Comparison of ENCODE assay signal across 35 cellular contexts in the genomic region with DNA sequence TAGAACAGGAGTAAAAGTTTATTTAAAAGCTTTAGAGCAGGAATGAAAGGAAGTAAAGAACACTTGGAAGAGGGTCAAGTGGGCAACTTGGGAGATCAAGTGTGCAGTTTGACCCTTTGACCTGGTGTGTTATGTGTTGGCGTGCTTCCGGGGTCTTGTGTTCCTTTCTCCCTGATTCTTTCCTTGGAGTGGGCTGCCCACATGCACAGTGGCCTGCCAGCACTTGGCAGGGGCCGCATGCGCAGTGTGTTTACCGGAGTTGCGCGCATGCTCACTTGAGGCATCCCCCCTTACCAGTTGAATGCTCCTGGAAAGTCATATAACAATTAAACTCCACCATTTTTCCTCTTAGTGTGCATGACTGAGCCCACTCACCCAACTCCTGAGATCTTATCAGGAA.
"Had no signal": no experiment of that assay in that cellular context is flagged by ENCODE, and none has a peak within 500 bp of the region (broad histone marks: within the 10 kb centered on the region; RNA-seq: fewer than 3 reads in every experiment).

No MANE protein-coding gene starts in this region.

- H3K27ac Mint-ChIP-seq: activated B cell treated with CpG ODN at 0.5 μM for 24 hours; activated CD4-positive, alpha-beta T cell treated with anti-CD3 and anti-CD28 coated beads for 36 hours; activated CD8-positive, alpha-beta memory T cell treated with anti-CD3 and anti-CD28 coated beads, Interleukin-2, amount 10 ng/mL, durations not matched to agents 7 days and 5 days; activated CD8-positive, alpha-beta T cell treated with anti-CD3 and anti-CD28 coated beads, Interleukin-2, amount 10 ng/mL, durations not matched to agents 7 days and 5 days; activated naive CD4-positive, alpha-beta T cell treated with anti-CD3 and anti-CD28 coated beads for 36 hours; activated naive CD4-positive, alpha-beta T cell treated with anti-CD3 and anti-CD28 coated beads, Interleukin-2, amount 50 U/mL, for 24 hours; activated naive CD8-positive, alpha-beta T cell treated with anti-CD3 and anti-CD28 coated beads for 36 hours; activated naive CD8-positive, alpha-beta T cell treated with anti-CD3 and anti-CD28 coated beads, Interleukin-2, amount 50 U/mL, for 24 hours; activated T-helper 1 cell treated with anti-CD3 and anti-CD28 coated beads, Interleukin-12 subunit alpha, Interleukin-12 subunit beta, Interleukin-2, Interleukin-4 antibody, amounts not matched to agents 30 ng/mL and 10 ng/mL and 1 ng/mL, durations not matched to agents 14 hours and 24 hours and 36 hours; activated T-helper 2 cell treated with anti-CD3 and anti-CD28 coated beads, Interferon-gamma antibody, Interleukin-2, Interleukin-4, amounts not matched to agents 10 μg/mL and 5 μg/mL and 100 μg/mL, durations not matched to agents 14 hours and 24 hours and 36 hours; endodermal cell; T-helper 17 cell; T-helper 2 cell treated with Interferon-gamma antibody and Interleukin-4, amounts not matched to agents 5 μg/mL and 100 μg/mL, for 36 hours had no signal

- DNase-seq: activated B cell treated with CpG ODN at 0.5 μM for 24 hours; activated CD4-positive, alpha-beta T cell treated with anti-CD3 and anti-CD28 coated beads for 36 hours; activated CD4-positive, alpha-beta T cell treated with anti-CD3 and anti-CD28 coated beads, Interleukin-2, amount 50 U/mL, for 1 hour; activated CD4-positive, alpha-beta T cell treated with anti-CD3 and anti-CD28 coated beads, Interleukin-2, amount 50 U/mL, for 48 hours; activated CD4-positive, CD25-positive, alpha-beta regulatory T cell treated with anti-CD3 and anti-CD28 coated beads, Interleukin-2, amount 50 U/mL, for 72 hours; activated CD8-positive, alpha-beta memory T cell treated with anti-CD3 and anti-CD28 coated beads, Interleukin-2, amount 10 ng/mL, durations not matched to agents 7 days and 5 days; activated CD8-positive, alpha-beta memory T cell treated with anti-CD3 and anti-CD28 coated beads, Interleukin-2, amount 50 U/mL, for 4 hours; activated CD8-positive, alpha-beta T cell treated with anti-CD3 and anti-CD28 coated beads, Interleukin-2, amount 10 ng/mL, durations not matched to agents 7 days and 5 days; activated effector memory CD4-positive, alpha-beta T cell treated with anti-CD3 and anti-CD28 coated beads, Interleukin-2, amount 50 U/mL, for 16 hours; activated naive CD4-positive, alpha-beta T cell treated with anti-CD3 and anti-CD28 coated beads for 36 hours; activated naive CD8-positive, alpha-beta T cell treated with anti-CD3 and anti-CD28 coated beads for 36 hours; activated naive CD8-positive, alpha-beta T cell treated with anti-CD3 and anti-CD28 coated beads, Interleukin-2, amount 50 U/mL, for 24 hours; activated T-cell treated with anti-CD3 and anti-CD28 coated beads, Interleukin-2, amount 50 U/mL, for 1 hour; activated T-cell treated with anti-CD3 and anti-CD28 coated beads, Interleukin-2, amount 50 U/mL, for 48 hours; adrenal gland; amygdala; aorta; body of pancreas; central memory CD4-positive, alpha-beta T cell; cerebellar nuclear complex; colonic mucosa; effector memory CD4-positive, alpha-beta T cell; endodermal cell; foreskin keratinocyte; gastrocnemius medialis; T-helper 1 cell; T-helper 17 cell; T1000; WERI-Rb-1 had no signal

- ATAC-seq: activated CD4-positive, alpha-beta T cell treated with anti-CD3 and anti-CD28 coated beads for 36 hours; activated CD8-positive, alpha-beta memory T cell treated with anti-CD3 and anti-CD28 coated beads, Interleukin-2, amount 10 ng/mL, durations not matched to agents 7 days and 5 days; activated CD8-positive, alpha-beta T cell treated with anti-CD3 and anti-CD28 coated beads, Interleukin-2, amount 10 ng/mL, durations not matched to agents 7 days and 5 days; activated naive CD8-positive, alpha-beta T cell treated with anti-CD3 and anti-CD28 coated beads, Interleukin-2, amount 50 U/mL, for 24 hours; body of pancreas; esophagus mucosa; foreskin keratinocyte; gastrocnemius medialis; SK-N-SH treated with all-trans-retinoic acid at 6 μM for 48 hours; T-helper 17 cell had no signal

- H3K36me3 ChIP-seq: adrenal gland, colonic mucosa, gastrocnemius medialis, WERI-Rb-1 had no signal

- H3K9me3 Mint-ChIP-seq: activated B cell treated with CpG ODN at 0.5 μM for 24 hours; activated naive CD4-positive, alpha-beta T cell treated with anti-CD3 and anti-CD28 coated beads for 36 hours; activated naive CD4-positive, alpha-beta T cell treated with anti-CD3 and anti-CD28 coated beads, Interleukin-2, amount 50 U/mL, for 24 hours; activated naive CD8-positive, alpha-beta T cell treated with anti-CD3 and anti-CD28 coated beads for 36 hours; activated naive CD8-positive, alpha-beta T cell treated with anti-CD3 and anti-CD28 coated beads, Interleukin-2, amount 50 U/mL, for 24 hours; activated T-helper 1 cell treated with anti-CD3 and anti-CD28 coated beads, Interleukin-12 subunit alpha, Interleukin-12 subunit beta, Interleukin-2, Interleukin-4 antibody, amounts not matched to agents 30 ng/mL and 10 ng/mL and 1 ng/mL, durations not matched to agents 14 hours and 24 hours and 36 hours; activated T-helper 2 cell treated with anti-CD3 and anti-CD28 coated beads, Interferon-gamma antibody, Interleukin-2, Interleukin-4, amounts not matched to agents 10 μg/mL and 5 μg/mL and 100 μg/mL, durations not matched to agents 14 hours and 24 hours and 36 hours; endodermal cell; T-helper 2 cell treated with Interferon-gamma antibody and Interleukin-4, amounts not matched to agents 5 μg/mL and 100 μg/mL, for 36 hours had no signal

- H3K4me3 Mint-ChIP-seq: activated B cell treated with CpG ODN at 0.5 μM for 24 hours; activated CD4-positive, alpha-beta T cell treated with anti-CD3 and anti-CD28 coated beads for 36 hours; activated CD8-positive, alpha-beta memory T cell treated with anti-CD3 and anti-CD28 coated beads, Interleukin-2, amount 10 ng/mL, durations not matched to agents 7 days and 5 days; activated CD8-positive, alpha-beta T cell treated with anti-CD3 and anti-CD28 coated beads, Interleukin-2, amount 10 ng/mL, durations not matched to agents 7 days and 5 days; activated naive CD4-positive, alpha-beta T cell treated with anti-CD3 and anti-CD28 coated beads for 36 hours; activated naive CD4-positive, alpha-beta T cell treated with anti-CD3 and anti-CD28 coated beads, Interleukin-2, amount 50 U/mL, for 24 hours; activated naive CD8-positive, alpha-beta T cell treated with anti-CD3 and anti-CD28 coated beads for 36 hours; activated naive CD8-positive, alpha-beta T cell treated with anti-CD3 and anti-CD28 coated beads, Interleukin-2, amount 50 U/mL, for 24 hours; activated T-helper 1 cell treated with anti-CD3 and anti-CD28 coated beads, Interleukin-12 subunit alpha, Interleukin-12 subunit beta, Interleukin-2, Interleukin-4 antibody, amounts not matched to agents 30 ng/mL and 10 ng/mL and 1 ng/mL, durations not matched to agents 14 hours and 24 hours and 36 hours; endodermal cell; T-helper 17 cell; T-helper 2 cell treated with Interferon-gamma antibody and Interleukin-4, amounts not matched to agents 5 μg/mL and 100 μg/mL, for 36 hours had no signal

- H3K4me1 ChIP-seq: adrenal gland, body of pancreas, colonic mucosa, gastrocnemius medialis had no signal

- H3K4me1 Mint-ChIP-seq: activated B cell treated with CpG ODN at 0.5 μM for 24 hours; activated CD4-positive, alpha-beta T cell treated with anti-CD3 and anti-CD28 coated beads for 36 hours; activated CD8-positive, alpha-beta memory T cell treated with anti-CD3 and anti-CD28 coated beads, Interleukin-2, amount 10 ng/mL, durations not matched to agents 7 days and 5 days; activated naive CD4-positive, alpha-beta T cell treated with anti-CD3 and anti-CD28 coated beads, Interleukin-2, amount 50 U/mL, for 24 hours; activated naive CD8-positive, alpha-beta T cell treated with anti-CD3 and anti-CD28 coated beads for 36 hours; activated naive CD8-positive, alpha-beta T cell treated with anti-CD3 and anti-CD28 coated beads, Interleukin-2, amount 50 U/mL, for 24 hours; T-helper 17 cell had no signal

- H3K27me3 ChIP-seq: adrenal gland, body of pancreas, colonic mucosa, foreskin keratinocyte, gastrocnemius medialis had no signal

- H3K9me3 ChIP-seq: adrenal gland, body of pancreas, colonic mucosa, gastrocnemius medialis had no signal

- H3K27me3 Mint-ChIP-seq: activated B cell treated with CpG ODN at 0.5 μM for 24 hours; activated CD4-positive, alpha-beta T cell treated with anti-CD3 and anti-CD28 coated beads for 36 hours; activated CD8-positive, alpha-beta memory T cell treated with anti-CD3 and anti-CD28 coated beads, Interleukin-2, amount 10 ng/mL, durations not matched to agents 7 days and 5 days; activated naive CD4-positive, alpha-beta T cell treated with anti-CD3 and anti-CD28 coated beads, Interleukin-2, amount 50 U/mL, for 24 hours; activated naive CD8-positive, alpha-beta T cell treated with anti-CD3 and anti-CD28 coated beads for 36 hours; activated naive CD8-positive, alpha-beta T cell treated with anti-CD3 and anti-CD28 coated beads, Interleukin-2, amount 50 U/mL, for 24 hours; T-helper 17 cell had no signal

- H3K4me3 ChIP-seq: adrenal gland, body of pancreas, colonic mucosa, gastrocnemius medialis had no signal

- H3K27ac ChIP-seq: adrenal gland, body of pancreas, colonic mucosa, foreskin keratinocyte, gastrocnemius medialis, WERI-Rb-1 had no signal

- H3K36me3 Mint-ChIP-seq: activated CD8-positive, alpha-beta memory T cell treated with anti-CD3 and anti-CD28 coated beads, Interleukin-2, amount 10 ng/mL, durations not matched to agents 7 days and 5 days had no signal
